Comparison of ENCODE assay signal across 21 cellular contexts in the genomic region with DNA sequence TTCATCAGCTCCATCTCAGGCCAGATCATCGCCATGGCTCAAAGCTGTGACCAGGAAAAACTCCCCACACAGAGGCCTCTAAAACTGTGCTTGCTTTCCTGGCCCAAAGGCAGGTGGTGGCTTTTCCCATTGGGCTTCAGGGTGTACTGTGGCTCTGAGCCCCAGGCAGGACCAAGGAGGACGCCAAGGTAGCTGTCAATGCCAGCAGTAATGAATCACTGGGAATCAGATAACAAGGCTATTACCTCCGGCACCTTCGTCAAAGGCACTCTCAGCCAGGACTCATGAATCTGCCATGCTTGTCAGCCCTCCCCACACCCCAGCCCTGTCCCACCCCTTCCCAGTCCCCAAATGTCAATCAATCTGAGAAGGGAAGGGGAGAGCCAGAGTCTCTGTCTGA. TPM values are rescaled to one million over a fixed set of nuclear protein-coding genes. Genes with fewer than 3 reads are reported as not detected.
DNase-seq lines count a peak whose midpoint lies in the region; ATAC-seq and TF ChIP-seq lines count a peak whose summit lies in the region.
"Had no signal": no experiment of that assay in that cellular context is flagged by ENCODE, and none has a peak within 500 bp of the region (broad histone marks: within the 10 kb centered on the region; RNA-seq: fewer than 3 reads in every experiment).

No MANE protein-coding gene starts in this region.

- peak overlapping the region; percentile 39 for H3K4me2 ChIP-seq in BLaER1

- no peak for TF ChIP-seq EP300 in esophagus muscularis mucosa (IDR thresholded peaks at IDR 0.05)

- peaks cover 29 to 38% of the 10 kb centered on the region in 2 donors for H3K27me3 Mint-ChIP-seq in natural killer cell treated with Interleukin-12 subunit alpha and Interleukin-12 subunit beta and Interleukin-15 and Interleukin-18, amount 100 ng/mL, for 72 hours

- H3K27ac Mint-ChIP-seq in natural killer cell treated with Interleukin-12 subunit alpha and Interleukin-12 subunit beta and Interleukin-15 and Interleukin-18, amount 100 ng/mL, for 72 hours: no peak overlapping the region
- H3K27ac Mint-ChIP-seq: B cell; CD4-positive, alpha-beta memory T cell; HFFc6 had no signal

- intact Hi-C loops in esophagus muscularis mucosa (cut with DNase I) (no loop called here), right lobe of liver (cut with DNase I) (no loop called here)

- WGBS in esophagus muscularis mucosa: 50% methylated on average over 3 of the region's 4 CpGs
- 47% methylated on average over 2 of the region's 4 CpGs for WGBS in right lobe of liver (ENCODE audit: insufficient coverage, low coverage, low lambda C conversion rate, missing lambda C conversion rate)

- no peaks in the 10 kb centered on the region for H3K36me3 ChIP-seq in BLaER1
- no peaks in the 10 kb centered on the region for H3K36me3 ChIP-seq in RWPE2 (ENCODE audit: low read depth)
- H3K36me3 ChIP-seq in esophagus muscularis mucosa: no peaks in the 10 kb centered on the region
- no peaks in the 10 kb centered on the region for H3K36me3 ChIP-seq in right lobe of liver
- H3K36me3 ChIP-seq: HAP-1 had no signal

- H3K4me3 Mint-ChIP-seq in natural killer cell treated with Interleukin-12 subunit alpha and Interleukin-12 subunit beta and Interleukin-15 and Interleukin-18, amount 100 ng/mL, for 72 hours: no peak overlapping the region
- H3K4me3 Mint-ChIP-seq: B cell, HFFc6 had no signal

- TF ChIP-seq CTCF in RWPE2 (IDR thresholded peaks at IDR 0.05; ENCODE audit: poor library complexity, severe bottlenecking): no peak
- no peak for TF ChIP-seq CTCF in esophagus muscularis mucosa (IDR thresholded peaks at IDR 0.05)
- TF ChIP-seq CTCF in omental fat pad (IDR thresholded peaks at IDR 0.05): no peak
- no peak for TF ChIP-seq CTCF in right lobe of liver (IDR thresholded peaks at IDR 0.05)

- H3K9me3 ChIP-seq in BLaER1 (no peaks in the 10 kb centered on the region), RWPE2 (ENCODE audit: severe bottlenecking) (no peaks in the 10 kb centered on the region), esophagus muscularis mucosa (no peaks in the 10 kb centered on the region), right lobe of liver (no peaks in the 10 kb centered on the region)
- H3K9me3 ChIP-seq: HAP-1 had no signal

- no peak overlapping the region for H3K27ac ChIP-seq in BLaER1
- H3K27ac ChIP-seq in RWPE2 (ENCODE audit: poor library complexity, severe bottlenecking): no peak overlapping the region
- H3K27ac ChIP-seq in esophagus muscularis mucosa (replicated peaks in 1 of 4): no peak overlapping the region
- H3K27ac ChIP-seq in right lobe of liver: no peak overlapping the region
- H3K27ac ChIP-seq: 22Rv1 had no signal

- H3K27me3 ChIP-seq in BLaER1 (no peaks in the 10 kb centered on the region), RWPE2 (ENCODE audit: insufficient read depth, poor library complexity, severe bottlenecking) (no peaks in the 10 kb centered on the region), esophagus muscularis mucosa (peaks cover 0 to 65% (median 0%) of the 10 kb centered on the region in 4 donors), right lobe of liver (no peaks in the 10 kb centered on the region)

- no peaks in the 10 kb centered on the region for H3K9me3 Mint-ChIP-seq in natural killer cell treated with Interleukin-12 subunit alpha and Interleukin-12 subunit beta and Interleukin-15 and Interleukin-18, amount 100 ng/mL, for 72 hours
- H3K9me3 Mint-ChIP-seq: CD4-positive, alpha-beta memory T cell; HFFc6 had no signal

- no peaks in the 10 kb centered on the region for H4K20me1 ChIP-seq in BLaER1

- H3K9ac ChIP-seq in BLaER1: no peak overlapping the region

- ATAC-seq in RWPE2 (ENCODE audit: low read depth) (0 out of 3 replicates have a peak, but pooled peaks have one; percentile 7), omental fat pad (ENCODE audit: low FRiP score) (peak; percentile 41), right lobe of liver (no peak), GM19023 (IDR thresholded peaks at IDR 0.05; ENCODE audit: unreplicated experiment) (no peak)
- ATAC-seq in natural killer cell treated with Interleukin-12 subunit alpha and Interleukin-12 subunit beta and Interleukin-15 and Interleukin-18, amount 100 ng/mL, for 72 hours: no peak
- ATAC-seq: GM12878 had no signal

- no peaks in the 10 kb centered on the region for H3K36me3 Mint-ChIP-seq in natural killer cell treated with Interleukin-12 subunit alpha and Interleukin-12 subunit beta and Interleukin-15 and Interleukin-18, amount 100 ng/mL, for 72 hours
- H3K36me3 Mint-ChIP-seq: CD4-positive, alpha-beta memory T cell had no signal

- no peak for TF ChIP-seq POLR2A in esophagus muscularis mucosa (IDR thresholded peaks at IDR 0.05; ENCODE audit: low read depth)
- no peak for TF ChIP-seq POLR2A in right lobe of liver (IDR thresholded peaks at IDR 0.05)

- H3K4me1 ChIP-seq in BLaER1: peaks cover 35% of the 10 kb centered on the region
- peaks cover 4% of the 10 kb centered on the region for H3K4me1 ChIP-seq in RWPE2 (ENCODE audit: insufficient read depth, poor library complexity, severe bottlenecking)
- no peaks in the 10 kb centered on the region for H3K4me1 ChIP-seq in esophagus muscularis mucosa
- H3K4me1 ChIP-seq in right lobe of liver: no peaks in the 10 kb centered on the region
- H3K4me1 ChIP-seq: HAP-1 had no signal

- DNase-seq in RWPE2 (ENCODE audit: low spot score) (no peak), esophagus muscularis mucosa (ENCODE audit: extremely low spot score) (peak; percentile 47), omental fat pad (ENCODE audit: low spot score) (no peak), right lobe of liver (no peak)
- no peak for DNase-seq in activated CD4-positive, alpha-beta T cell treated with anti-CD3 and anti-CD28 coated beads for 1 hour
- no peak for DNase-seq in natural killer cell treated with Interleukin-12 subunit alpha and Interleukin-12 subunit beta and Interleukin-15 and Interleukin-18, amount 100 ng/mL, for 72 hours (ENCODE audit: low spot score)
- DNase-seq: C1 segment of cervical spinal cord; Calu3; CD4-positive, alpha-beta memory T cell; COR-L47; DMS153; EL; GDM1; GOT3; HFFc6 had no signal

- no peaks in the 10 kb centered on the region for H3K4me1 Mint-ChIP-seq in natural killer cell treated with Interleukin-12 subunit alpha and Interleukin-12 subunit beta and Interleukin-15 and Interleukin-18, amount 100 ng/mL, for 72 hours (ENCODE audit: low read depth in 2 of 2)
- H3K4me1 Mint-ChIP-seq: B cell; CD4-positive, alpha-beta memory T cell had no signal

- H3K4me3 ChIP-seq in BLaER1: no peak overlapping the region
- H3K4me3 ChIP-seq in RWPE2 (ENCODE audit: severe bottlenecking): no peak overlapping the region
- H3K4me3 ChIP-seq in esophagus muscularis mucosa: no peak overlapping the region
- no peak overlapping the region for H3K4me3 ChIP-seq in right lobe of liver
- H3K4me3 ChIP-seq: GM12878, HAP-1 had no signal

RNA-seq across cellular contexts. Expression of gene EN1, which starts 27.9 kb away (rescaled TPM):
- total RNA-seq in esophagus muscularis mucosa: under 1 TPM in 3 of 4 donors, not detected in 1; 0.11 to 0.17 (median 0.13) TPM
- total RNA-seq in omental fat pad: 1 to 10 TPM in 1 of 4 donors, under 1 TPM in 3; 0.28 to 1.9 (median 0.61) TPM
- not detected for total RNA-seq in natural killer cell treated with Interleukin-12 subunit alpha and Interleukin-12 subunit beta and Interleukin-15 and Interleukin-18, amount 100 ng/mL, for 72 hours
- total RNA-seq in right lobe of liver: not detected
- total RNA-seq: B cell; CD4-positive, alpha-beta memory T cell; GM12878; HFFc6 had no signal

Comparison
In these comparisons a context has a peak if more than half of its experiments do, and no peak if none do; other contexts are left out.
1. ATAC-seq: peak in RWPE2 (single experiment) and omental fat pad (single experiment); none in natural killer cell treated with Interleukin-12 subunit alpha and Interleukin-12 subunit beta and Interleukin-15 and Interleukin-18, amount 100 ng/mL, for 72 hours (0 of 2), right lobe of liver (0 of 4) and GM19023 (single experiment).